In genomic region chr17:44914698-44915271, GRCh38 we compare ENCODE assay signal across 12 cellular contexts. TPM values are rescaled to one million over a fixed set of nuclear protein-coding genes. Genes with fewer than 3 reads are reported as not detected.
"Had no signal": no experiment of that assay in that cellular context is flagged by ENCODE, and none has a peak within 500 bp of the region (broad histone marks: within the 10 kb centered on the region; RNA-seq: fewer than 3 reads in every experiment).

No MANE protein-coding gene starts in this region.

- DNase-seq: activated CD4-positive, alpha-beta T cell treated with anti-CD3 and anti-CD28 coated beads, Interleukin-2, amount 10 ng/mL, durations not matched to agents 7 days and 5 days; activated CD4-positive, CD25-positive, alpha-beta regulatory T cell; activated CD8-positive, alpha-beta memory T cell treated with anti-CD3 and anti-CD28 coated beads for 24 hours; activated naive CD4-positive, alpha-beta T cell treated with anti-CD3 and anti-CD28 coated beads, Interleukin-2, amount 50 U/mL, for 16 hours; foreskin melanocyte; left ventricle myocardium inferior; trophoblast cell had no signal

- ATAC-seq: pancreas had no signal

- H3K27me3 ChIP-seq: pancreas had no signal

- H3K9me3 ChIP-seq: left ventricle myocardium inferior, pancreas had no signal

- H3K27ac ChIP-seq: skin epidermis had no signal

- H3K4me3 ChIP-seq: left ventricle myocardium inferior, pancreas, skin epidermis had no signal

- H3K36me3 ChIP-seq: left ventricle myocardium inferior, pancreas had no signal

RNA-seq across cellular contexts. Expression of gene GFAP, which starts 0.5 kb away (rescaled TPM):
- total RNA-seq: activated CD4-positive, alpha-beta T cell treated with anti-CD3 and anti-CD28 coated beads, Interleukin-2, amount 10 ng/mL, durations not matched to agents 7 days and 5 days; T-helper 2 cell treated with Interferon-gamma antibody and Interleukin-4, amounts not matched to agents 100 ng/mL and 5 ng/mL, for 36 hours had no signal
- polyA plus RNA-seq: neural cell had no signal

RNA-seq across cellular contexts. Expression of gene KIF18B, which starts 32.8 kb away (rescaled TPM):
- total RNA-seq: mesenteric fat pad had no signal

RNA-seq across cellular contexts. Expression of gene C1QL1, which starts 53.3 kb away (rescaled TPM):
- total RNA-seq: mesenteric fat pad had no signal
